ENCODE assay signal across 1 cellular context in the genomic region with DNA sequence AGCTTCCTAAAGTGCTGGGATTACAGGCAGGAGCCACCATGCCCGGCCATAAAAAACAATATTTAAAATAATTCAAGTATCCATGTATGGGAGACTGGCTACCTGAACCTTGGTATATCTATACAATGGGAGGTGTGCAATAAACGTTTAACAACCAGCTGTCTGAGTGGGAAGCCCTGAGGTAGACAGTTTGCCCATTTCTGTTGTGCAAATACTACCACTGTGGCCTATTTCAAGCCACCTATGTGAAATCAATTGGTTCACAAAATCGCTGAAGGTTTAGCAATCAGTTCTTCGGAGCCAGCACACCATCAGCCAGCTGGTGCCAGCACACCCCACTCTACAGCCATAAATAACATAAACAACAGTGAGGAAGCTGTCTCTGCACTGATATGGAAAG.
TF ChIP-seq lines count a peak whose summit lies in the region.

No MANE protein-coding gene starts in this region.

TF ChIP-seq in IMR-90, 13 proteins besides CTCF, POLR2A, EP300 and RAD21:
- TF ChIP-seq USF2 (IDR thresholded peaks at IDR 0.05; ENCODE audit: low read depth, low read length) (no peak), BHLHE40 (IDR thresholded peaks at IDR 0.05; ENCODE audit: low read depth, low read length) (no peak), MAZ (IDR thresholded peaks at IDR 0.05; ENCODE audit: borderline replicate concordance, low read depth, low read length) (no peak), SMC3 (IDR thresholded peaks at IDR 0.05; ENCODE audit: low read depth, low read length) (no peak), RCOR1 (IDR thresholded peaks at IDR 0.05; ENCODE audit: insufficient replicate concordance, low read length) (no peak), CHD1 (IDR thresholded peaks at IDR 0.05; ENCODE audit: low read depth, low read length) (no peak)
